24 cellular contexts compared by ENCODE assay signal in the genomic region with DNA sequence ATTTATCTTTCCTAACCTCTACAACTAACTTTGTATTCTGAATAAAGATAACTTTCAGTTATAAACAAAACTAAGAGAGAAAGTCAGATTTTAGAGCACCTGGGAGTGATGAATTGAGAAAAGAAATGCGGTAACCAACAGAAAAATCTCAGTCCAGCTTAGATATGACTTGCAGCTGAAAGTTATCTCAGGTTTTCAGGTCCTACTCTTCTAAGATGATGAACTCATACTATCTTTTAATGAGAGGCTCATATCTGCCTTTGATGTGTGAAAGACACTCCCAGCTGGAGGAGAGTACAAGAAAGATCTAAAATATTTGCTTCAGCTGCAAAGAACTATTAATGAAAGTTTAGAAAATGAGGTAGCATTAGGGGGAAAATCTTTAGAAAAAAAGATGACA.
DNase-seq lines count a peak whose midpoint lies in the region; ATAC-seq, FAIRE-seq and TF ChIP-seq lines count a peak whose summit lies in the region.
"Had no signal": no experiment of that assay in that cellular context is flagged by ENCODE, and none has a peak within 500 bp of the region (broad histone marks: within the 10 kb centered on the region; RNA-seq: fewer than 3 reads in every experiment).

No MANE protein-coding gene starts in this region.

- H2AFZ ChIP-seq in GM12878 (ENCODE audit: control insufficient read depth, low read depth, low read length): no peak overlapping the region

- intact Hi-C loops in GM12878 (cut with micrococcal nuclease; ENCODE audit: unreplicated experiment): no loop called here

- no peak overlapping the region for H3K27ac ChIP-seq in GM12878 (ENCODE audit: control insufficient read depth, insufficient read depth)
- H3K27ac ChIP-seq: SJCRH30 had no signal

- no peaks in the 10 kb centered on the region for H3K79me2 ChIP-seq in GM12878 (ENCODE audit: control insufficient read depth, insufficient read depth, low read length)

- TF ChIP-seq EP300 in GM12878 (IDR thresholded peaks at IDR 0.05; ENCODE audit: borderline replicate concordance in 1 of 2, control insufficient read depth in 1 of 2, low read depth in 2 of 2, low read length in 2 of 2): no peak

- no peak overlapping the region for H3K9ac ChIP-seq in GM12878 (ENCODE audit: control insufficient read depth, insufficient read depth, low read length)

- RAD21 ChIA-PET in GM12878 (lab: Charles Lee; ENCODE audit: unreplicated experiment): interaction anchor here (1.3 to 1.9 kb wide), 4 partner anchors 13 to 101 kb away, joined by 3 to 5 read pairs (median 4); no protein-coding TSS in a partner anchor

- H3K27ac Mint-ChIP-seq in T-cell: no peak overlapping the region
- H3K27ac Mint-ChIP-seq: CD4-positive, alpha-beta memory T cell had no signal

- no TSS peak for BruUV-seq in GM12878 (replicated peaks; lab: Mats Ljungman, UMichigan)

- H3K36me3 ChIP-seq in GM12878 (ENCODE audit: control insufficient read depth in 2 of 2, insufficient read depth in 2 of 2, low read length in 1 of 2): peaks cover 0 to 4% of the 10 kb centered on the region in 2 experiments; a peak in 1 of 4 replicates
- H3K36me3 ChIP-seq: SJCRH30 had no signal

- ATAC-seq in HG02870 (IDR thresholded peaks at IDR 0.05; ENCODE audit: unreplicated experiment) (peak; percentile 66), GM12878 (peak; percentile 78), T-cell (replicated peaks in 1 of 4) (no peak)
- ATAC-seq: PC-3, SK-N-SH treated with all-trans-retinoic acid at 6 μM for 48 hours had no signal

- 42% methylated on average over 1 of the region's 1 CpG for WGBS in GM12878 (ENCODE audit: insufficient coverage, insufficient replicate concordance, low lambda C conversion rate, missing lambda C conversion rate)

- TF ChIP-seq POLR2A in GM12878 (IDR thresholded peaks at IDR 0.05; ENCODE audit: low read depth, low read length): no peak

- H3K27me3 ChIP-seq in GM12878 (replicated peaks in 1 of 2; ENCODE audit: control insufficient read depth in 2 of 2, insufficient read depth in 2 of 2, low read length in 1 of 2): no peaks in the 10 kb centered on the region
- H3K27me3 ChIP-seq: SJCRH30 had no signal

- TF ChIP-seq RAD21 in GM12878 (IDR thresholded peaks at IDR 0.05; ENCODE audit: insufficient read depth, low read depth, low read length): no peak

- H3K4me2 ChIP-seq in GM12878 (ENCODE audit: control insufficient read depth, insufficient read depth): no peak overlapping the region; the same call in 1 of the 2 replicates

- DNase-seq in GM10266 (ENCODE audit: extremely low spot score): peak; percentile 23
- DNase-seq in GM13977 (ENCODE audit: low spot score): peak; percentile 49
- DNase-seq in GM12878 (ENCODE audit: low read depth, low spot score): no peak
- no peak for DNase-seq in T-cell
- DNase-seq in NCI-H446 treated with DMSO at 0.1 percent for 48 hours (lab: John Stamatoyannopoulos, UW): no peak
- no peak for DNase-seq in cerebellum (ENCODE audit: low spot score)
- DNase-seq: C1 segment of cervical spinal cord; CD4-positive, alpha-beta memory T cell; COR-L47; GDM1; H7; IMR-90; Karpas-422; NCI-H2029 treated with DMSO at 0.1 percent for 48 hours; NCI-H2171 treated with DMSO at 0.1 percent for 48 hours; NCI-H345; NCI-H524; NCI-H748 treated with DMSO at 0.1 percent for 48 hours; NK-92 treated with Interleukin-12 subunit alpha and Interleukin-12 subunit beta, amount 100 ng/mL, for 24 hours; PC-3; SJCRH30; T-helper 2 cell had no signal

- no peaks in the 10 kb centered on the region for H4K20me1 ChIP-seq in GM12878 (ENCODE audit: control insufficient read depth, insufficient read depth)

- TF ChIP-seq CTCF in GM10266 (IDR thresholded peaks at IDR 0.05; ENCODE audit: control insufficient read depth, insufficient read depth, low read depth, missing control alignments) (no peak), GM13977 (IDR thresholded peaks at IDR 0.05; ENCODE audit: extremely low read depth, insufficient read depth, missing control alignments) (no peak), GM12878 (IDR thresholded peaks at IDR 0.05 in 2 of 3, conservative IDR thresholded peaks at IDR 0.05 in 1 of 3; ENCODE audit: control insufficient read depth in 2 of 3, extremely low read depth in 1 of 3, insufficient read depth in 1 of 3, low read depth in 3 of 3, low read length in 3 of 3) (no peak)

- H3K4me1 ChIP-seq in GM12878 (ENCODE audit: control insufficient read depth, insufficient read depth, low read length): peaks cover 4% of the 10 kb centered on the region; the same call in 1 of the 2 replicates

- POLR2A ChIA-PET in GM12878 (lab: Charles Lee) (interaction anchor here (0.7 to 0.8 kb wide), 2 partner anchors 8 to 21 kb away, joined by 3 read pairs; no protein-coding TSS in a partner anchor), T-cell (lab: Charles Lee) (no interaction called here)

- no peak overlapping the region for H3K4me3 ChIP-seq in GM12878
- H3K4me3 ChIP-seq: SJCRH30 had no signal

- H3K9me3 ChIP-seq in GM12878 (replicated peaks; ENCODE audit: control insufficient read depth, insufficient read depth, low read length): no peaks in the 10 kb centered on the region

- CTCF ChIA-PET in GM12878 (lab: Yijun Ruan, JAX): interaction anchor here (1.6 to 1.7 kb wide), 3 partner anchors 10 to 101 kb away, joined by 5 to 6 read pairs (median 5); no protein-coding TSS in a partner anchor
- CTCF ChIA-PET in T-cell (lab: Charles Lee): interaction anchor here in 1 of 2 donors (0.6 kb wide), 1 partner anchor 53 kb away, joined by 3 read pairs; no protein-coding TSS in a partner anchor

- H3K9me3 Mint-ChIP-seq in T-cell: no peaks in the 10 kb centered on the region
- H3K9me3 Mint-ChIP-seq: CD4-positive, alpha-beta memory T cell had no signal

- peaks cover 18% of the 10 kb centered on the region for H3K36me3 Mint-ChIP-seq in T-cell

- in situ Hi-C loops in GM13977 (cut with MboI; ENCODE audit: low pct_unique_long_range_greater_than_20kb, low sequenced_read_pairs, unreplicated experiment) (no loop called here), GM12878 (cut with MboI) (no loop called here)

- FAIRE-seq in GM12878 (lab: Jason Lieb, UNC): peak; percentile 80

- H3K27me3 Mint-ChIP-seq in T-cell: no peaks in the 10 kb centered on the region
- H3K27me3 Mint-ChIP-seq: CD4-positive, alpha-beta memory T cell had no signal

- H3K4me1 Mint-ChIP-seq in T-cell: peaks cover 0 to 4% (median 2%) of the 10 kb centered on the region in 3 donors
- H3K4me1 Mint-ChIP-seq: CD4-positive, alpha-beta memory T cell had no signal

- H3K4me3 Mint-ChIP-seq in T-cell: no peak overlapping the region
- H3K4me3 Mint-ChIP-seq: CD4-positive, alpha-beta memory T cell had no signal

- SMC1A ChIA-PET in GM12878 (lab: Charles Lee; ENCODE audit: uncharacterized antibody, unreplicated experiment): interaction anchor here (0.8 to 7.9 kb wide), 9 partner anchors 11 to 265 kb away, joined by 3 to 53 read pairs (median 3); no protein-coding TSS in a partner anchor

TF ChIP-seq in GM12878, 131 proteins besides CTCF, POLR2A, EP300 and RAD21 (continues in another document):
- peak; percentile 83 for TF ChIP-seq RUNX3 (IDR thresholded peaks at IDR 0.05; ENCODE audit: low read length)
- peak; percentile 46; the same call in 1 of the 2 replicates for TF ChIP-seq FOXM1 (IDR thresholded peaks at IDR 0.05; ENCODE audit: low read depth, low read length)
- no peak for TF ChIP-seq POU2F2 (IDR thresholded peaks at IDR 0.05; ENCODE audit: borderline replicate concordance, low read depth, low read length)
- TF ChIP-seq TARDBP (IDR thresholded peaks at IDR 0.05; ENCODE audit: borderline replicate concordance): no peak
- TF ChIP-seq, protein P1, sequence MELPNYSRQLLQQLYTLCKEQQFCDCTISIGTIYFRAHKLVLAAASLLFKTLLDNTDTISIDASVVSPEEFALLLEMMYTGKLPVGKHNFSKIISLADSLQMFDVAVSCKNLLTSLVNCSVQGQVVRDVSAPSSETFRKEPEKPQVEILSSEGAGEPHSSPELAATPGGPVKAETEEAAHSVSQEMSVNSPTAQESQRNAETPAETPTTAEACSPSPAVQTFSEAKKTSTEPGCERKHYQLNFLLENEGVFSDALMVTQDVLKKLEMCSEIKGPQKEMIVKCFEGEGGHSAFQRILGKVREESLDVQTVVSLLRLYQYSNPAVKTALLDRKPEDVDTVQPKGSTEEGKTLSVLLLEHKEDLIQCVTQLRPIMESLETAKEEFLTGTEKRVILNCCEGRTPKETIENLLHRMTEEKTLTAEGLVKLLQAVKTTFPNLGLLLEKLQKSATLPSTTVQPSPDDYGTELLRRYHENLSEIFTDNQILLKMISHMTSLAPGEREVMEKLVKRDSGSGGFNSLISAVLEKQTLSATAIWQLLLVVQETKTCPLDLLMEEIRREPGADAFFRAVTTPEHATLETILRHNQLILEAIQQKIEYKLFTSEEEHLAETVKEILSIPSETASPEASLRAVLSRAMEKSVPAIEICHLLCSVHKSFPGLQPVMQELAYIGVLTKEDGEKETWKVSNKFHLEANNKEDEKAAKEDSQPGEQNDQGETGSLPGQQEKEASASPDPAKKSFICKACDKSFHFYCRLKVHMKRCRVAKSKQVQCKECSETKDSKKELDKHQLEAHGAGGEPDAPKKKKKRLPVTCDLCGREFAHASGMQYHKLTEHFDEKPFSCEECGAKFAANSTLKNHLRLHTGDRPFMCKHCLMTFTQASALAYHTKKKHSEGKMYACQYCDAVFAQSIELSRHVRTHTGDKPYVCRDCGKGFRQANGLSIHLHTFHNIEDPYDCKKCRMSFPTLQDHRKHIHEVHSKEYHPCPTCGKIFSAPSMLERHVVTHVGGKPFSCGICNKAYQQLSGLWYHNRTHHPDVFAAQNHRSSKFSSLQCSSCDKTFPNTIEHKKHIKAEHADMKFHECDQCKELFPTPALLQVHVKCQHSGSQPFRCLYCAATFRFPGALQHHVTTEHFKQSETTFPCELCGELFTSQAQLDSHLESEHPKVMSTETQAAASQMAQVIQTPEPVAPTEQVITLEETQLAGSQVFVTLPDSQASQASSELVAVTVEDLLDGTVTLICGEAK (IDR thresholded peaks at IDR 0.05; ENCODE audit: borderline replicate concordance): no peak
- peak; percentile 88 for TF ChIP-seq TCF7 (IDR thresholded peaks at IDR 0.05; ENCODE audit: borderline replicate concordance)
- 0 out of 2 replicates have a peak, but pooled peaks have one; percentile 13 for TF ChIP-seq BCL11A (IDR thresholded peaks at IDR 0.05; ENCODE audit: low read depth, low read length)
- no peak for TF ChIP-seq RFX5 (IDR thresholded peaks at IDR 0.05; ENCODE audit: low read depth, low read length)
- no peak for TF ChIP-seq BHLHE40 (IDR thresholded peaks at IDR 0.05; ENCODE audit: borderline replicate concordance in 1 of 2, low read depth in 2 of 2, low read length in 1 of 2)
- TF ChIP-seq, protein P2, sequence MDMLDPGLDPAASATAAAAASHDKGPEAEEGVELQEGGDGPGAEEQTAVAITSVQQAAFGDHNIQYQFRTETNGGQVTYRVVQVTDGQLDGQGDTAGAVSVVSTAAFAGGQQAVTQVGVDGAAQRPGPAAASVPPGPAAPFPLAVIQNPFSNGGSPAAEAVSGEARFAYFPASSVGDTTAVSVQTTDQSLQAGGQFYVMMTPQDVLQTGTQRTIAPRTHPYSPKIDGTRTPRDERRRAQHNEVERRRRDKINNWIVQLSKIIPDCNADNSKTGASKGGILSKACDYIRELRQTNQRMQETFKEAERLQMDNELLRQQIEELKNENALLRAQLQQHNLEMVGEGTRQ (IDR thresholded peaks at IDR 0.05; ENCODE audit: borderline replicate concordance, low read depth, low read length): no peak

Comparison
In these comparisons a context has a peak if more than half of its experiments do, and no peak if none do; other contexts are left out.
1. DNase-seq: peak in GM10266 (single experiment) and GM13977 (single experiment); none in GM12878 (single experiment), T-cell (0 of 34), NCI-H446 treated with DMSO at 0.1 percent for 48 hours (single experiment) and cerebellum (single experiment).
2. ATAC-seq: peak in HG02870 (single experiment) and GM12878 (single experiment); none in T-cell (0 of 4).